1 cellular context compared by ENCODE assay signal in the genomic region with DNA sequence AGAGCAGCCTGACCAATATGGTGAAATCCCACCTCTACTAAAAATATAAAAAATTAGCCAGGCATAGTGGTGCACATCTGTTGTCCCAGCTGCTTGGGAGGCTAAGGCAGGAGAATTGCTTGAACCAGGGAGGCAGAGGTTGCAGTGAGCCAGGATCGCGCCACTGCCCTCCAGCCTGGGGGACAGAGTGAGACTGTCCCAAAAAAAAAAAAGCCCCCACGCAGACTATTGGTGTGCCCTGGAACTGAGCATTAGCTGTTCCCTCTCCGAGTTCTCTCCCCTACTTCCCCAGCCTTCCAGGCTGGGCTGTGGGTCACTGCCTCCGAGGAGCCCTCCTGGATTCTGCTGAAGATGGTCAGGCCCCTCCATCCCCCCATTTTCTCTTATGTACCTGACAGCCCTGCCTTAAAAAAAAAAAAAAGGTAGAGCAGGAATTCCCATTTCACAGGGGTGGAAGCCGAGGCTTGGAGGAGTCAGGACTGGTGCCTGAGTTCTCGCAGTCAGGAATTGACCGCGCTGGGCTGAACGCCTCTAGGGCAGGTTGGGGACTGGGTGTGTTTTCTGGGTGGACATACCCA.
TF ChIP-seq lines count a peak whose summit lies in the region.

No MANE protein-coding gene starts in this region.

TF ChIP-seq in HepG2, 621 proteins besides CTCF, POLR2A, EP300 and RAD21 (continued from another document and continues in another):
- TF ChIP-seq, protein P1, sequence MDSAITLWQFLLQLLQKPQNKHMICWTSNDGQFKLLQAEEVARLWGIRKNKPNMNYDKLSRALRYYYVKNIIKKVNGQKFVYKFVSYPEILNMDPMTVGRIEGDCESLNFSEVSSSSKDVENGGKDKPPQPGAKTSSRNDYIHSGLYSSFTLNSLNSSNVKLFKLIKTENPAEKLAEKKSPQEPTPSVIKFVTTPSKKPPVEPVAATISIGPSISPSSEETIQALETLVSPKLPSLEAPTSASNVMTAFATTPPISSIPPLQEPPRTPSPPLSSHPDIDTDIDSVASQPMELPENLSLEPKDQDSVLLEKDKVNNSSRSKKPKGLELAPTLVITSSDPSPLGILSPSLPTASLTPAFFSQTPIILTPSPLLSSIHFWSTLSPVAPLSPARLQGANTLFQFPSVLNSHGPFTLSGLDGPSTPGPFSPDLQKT (CRISPR knock-in tag; IDR thresholded peaks at IDR 0.05; ENCODE audit: borderline replicate concordance) = no peak
- TF ChIP-seq, protein P2, sequence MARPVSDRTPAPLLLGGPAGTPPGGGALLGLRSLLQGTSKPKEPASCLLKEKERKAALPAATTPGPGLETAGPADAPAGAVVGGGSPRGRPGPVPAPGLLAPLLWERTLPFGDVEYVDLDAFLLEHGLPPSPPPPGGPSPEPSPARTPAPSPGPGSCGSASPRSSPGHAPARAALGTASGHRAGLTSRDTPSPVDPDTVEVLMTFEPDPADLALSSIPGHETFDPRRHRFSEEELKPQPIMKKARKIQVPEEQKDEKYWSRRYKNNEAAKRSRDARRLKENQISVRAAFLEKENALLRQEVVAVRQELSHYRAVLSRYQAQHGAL (CRISPR knock-in tag; IDR thresholded peaks at IDR 0.05; ENCODE audit: not compliant biosample characterization) = no peak
- TF ChIP-seq, protein P3, sequence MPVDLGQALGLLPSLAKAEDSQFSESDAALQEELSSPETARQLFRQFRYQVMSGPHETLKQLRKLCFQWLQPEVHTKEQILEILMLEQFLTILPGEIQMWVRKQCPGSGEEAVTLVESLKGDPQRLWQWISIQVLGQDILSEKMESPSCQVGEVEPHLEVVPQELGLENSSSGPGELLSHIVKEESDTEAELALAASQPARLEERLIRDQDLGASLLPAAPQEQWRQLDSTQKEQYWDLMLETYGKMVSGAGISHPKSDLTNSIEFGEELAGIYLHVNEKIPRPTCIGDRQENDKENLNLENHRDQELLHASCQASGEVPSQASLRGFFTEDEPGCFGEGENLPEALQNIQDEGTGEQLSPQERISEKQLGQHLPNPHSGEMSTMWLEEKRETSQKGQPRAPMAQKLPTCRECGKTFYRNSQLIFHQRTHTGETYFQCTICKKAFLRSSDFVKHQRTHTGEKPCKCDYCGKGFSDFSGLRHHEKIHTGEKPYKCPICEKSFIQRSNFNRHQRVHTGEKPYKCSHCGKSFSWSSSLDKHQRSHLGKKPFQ (CRISPR knock-in tag; IDR thresholded peaks at IDR 0.05; ENCODE audit: insufficient replicate concordance) = no peak
- no peak for TF ChIP-seq ZSCAN20 (CRISPR knock-in tag; IDR thresholded peaks at IDR 0.05; ENCODE audit: borderline replicate concordance)
- TF ChIP-seq ZFAT (CRISPR knock-in tag; conservative IDR thresholded peaks at IDR 0.05) = no peak
- TF ChIP-seq, protein P4, sequence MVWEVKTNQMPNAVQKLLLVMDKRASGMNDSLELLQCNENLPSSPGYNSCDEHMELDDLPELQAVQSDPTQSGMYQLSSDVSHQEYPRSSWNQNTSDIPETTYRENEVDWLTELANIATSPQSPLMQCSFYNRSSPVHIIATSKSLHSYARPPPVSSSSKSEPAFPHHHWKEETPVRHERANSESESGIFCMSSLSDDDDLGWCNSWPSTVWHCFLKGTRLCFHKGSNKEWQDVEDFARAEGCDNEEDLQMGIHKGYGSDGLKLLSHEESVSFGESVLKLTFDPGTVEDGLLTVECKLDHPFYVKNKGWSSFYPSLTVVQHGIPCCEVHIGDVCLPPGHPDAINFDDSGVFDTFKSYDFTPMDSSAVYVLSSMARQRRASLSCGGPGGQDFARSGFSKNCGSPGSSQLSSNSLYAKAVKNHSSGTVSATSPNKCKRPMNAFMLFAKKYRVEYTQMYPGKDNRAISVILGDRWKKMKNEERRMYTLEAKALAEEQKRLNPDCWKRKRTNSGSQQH (CRISPR knock-in tag; IDR thresholded peaks at IDR 0.05; ENCODE audit: low read depth) = no peak
- TF ChIP-seq, protein P5, sequence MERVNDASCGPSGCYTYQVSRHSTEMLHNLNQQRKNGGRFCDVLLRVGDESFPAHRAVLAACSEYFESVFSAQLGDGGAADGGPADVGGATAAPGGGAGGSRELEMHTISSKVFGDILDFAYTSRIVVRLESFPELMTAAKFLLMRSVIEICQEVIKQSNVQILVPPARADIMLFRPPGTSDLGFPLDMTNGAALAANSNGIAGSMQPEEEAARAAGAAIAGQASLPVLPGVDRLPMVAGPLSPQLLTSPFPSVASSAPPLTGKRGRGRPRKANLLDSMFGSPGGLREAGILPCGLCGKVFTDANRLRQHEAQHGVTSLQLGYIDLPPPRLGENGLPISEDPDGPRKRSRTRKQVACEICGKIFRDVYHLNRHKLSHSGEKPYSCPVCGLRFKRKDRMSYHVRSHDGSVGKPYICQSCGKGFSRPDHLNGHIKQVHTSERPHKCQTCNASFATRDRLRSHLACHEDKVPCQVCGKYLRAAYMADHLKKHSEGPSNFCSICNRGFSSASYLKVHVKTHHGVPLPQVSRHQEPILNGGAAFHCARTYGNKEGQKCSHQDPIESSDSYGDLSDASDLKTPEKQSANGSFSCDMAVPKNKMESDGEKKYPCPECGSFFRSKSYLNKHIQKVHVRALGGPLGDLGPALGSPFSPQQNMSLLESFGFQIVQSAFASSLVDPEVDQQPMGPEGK (CRISPR knock-in tag; IDR thresholded peaks at IDR 0.05) = no peak
- no peak for TF ChIP-seq DPF2 (CRISPR knock-in tag; IDR thresholded peaks at IDR 0.05; ENCODE audit: borderline replicate concordance, low read depth)
- TF ChIP-seq, protein P6, sequence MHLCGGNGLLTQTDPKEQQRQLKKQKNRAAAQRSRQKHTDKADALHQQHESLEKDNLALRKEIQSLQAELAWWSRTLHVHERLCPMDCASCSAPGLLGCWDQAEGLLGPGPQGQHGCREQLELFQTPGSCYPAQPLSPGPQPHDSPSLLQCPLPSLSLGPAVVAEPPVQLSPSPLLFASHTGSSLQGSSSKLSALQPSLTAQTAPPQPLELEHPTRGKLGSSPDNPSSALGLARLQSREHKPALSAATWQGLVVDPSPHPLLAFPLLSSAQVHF (CRISPR knock-in tag; IDR thresholded peaks at IDR 0.05) = no peak
- no peak for TF ChIP-seq AKAP8 (CRISPR knock-in tag; IDR thresholded peaks at IDR 0.05)
- TF ChIP-seq, protein P7, sequence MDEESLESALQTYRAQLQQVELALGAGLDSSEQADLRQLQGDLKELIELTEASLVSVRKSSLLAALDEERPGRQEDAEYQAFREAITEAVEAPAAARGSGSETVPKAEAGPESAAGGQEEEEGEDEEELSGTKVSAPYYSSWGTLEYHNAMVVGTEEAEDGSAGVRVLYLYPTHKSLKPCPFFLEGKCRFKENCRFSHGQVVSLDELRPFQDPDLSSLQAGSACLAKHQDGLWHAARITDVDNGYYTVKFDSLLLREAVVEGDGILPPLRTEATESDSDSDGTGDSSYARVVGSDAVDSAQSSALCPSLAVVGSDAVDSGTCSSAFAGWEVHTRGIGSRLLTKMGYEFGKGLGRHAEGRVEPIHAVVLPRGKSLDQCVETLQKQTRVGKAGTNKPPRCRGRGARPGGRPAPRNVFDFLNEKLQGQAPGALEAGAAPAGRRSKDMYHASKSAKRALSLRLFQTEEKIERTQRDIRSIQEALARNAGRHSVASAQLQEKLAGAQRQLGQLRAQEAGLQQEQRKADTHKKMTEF (CRISPR knock-in tag; IDR thresholded peaks at IDR 0.05) = no peak
- TF ChIP-seq ZNF816 (CRISPR knock-in tag; IDR thresholded peaks at IDR 0.05; ENCODE audit: borderline replicate concordance) = no peak
- TF ChIP-seq, protein P8, sequence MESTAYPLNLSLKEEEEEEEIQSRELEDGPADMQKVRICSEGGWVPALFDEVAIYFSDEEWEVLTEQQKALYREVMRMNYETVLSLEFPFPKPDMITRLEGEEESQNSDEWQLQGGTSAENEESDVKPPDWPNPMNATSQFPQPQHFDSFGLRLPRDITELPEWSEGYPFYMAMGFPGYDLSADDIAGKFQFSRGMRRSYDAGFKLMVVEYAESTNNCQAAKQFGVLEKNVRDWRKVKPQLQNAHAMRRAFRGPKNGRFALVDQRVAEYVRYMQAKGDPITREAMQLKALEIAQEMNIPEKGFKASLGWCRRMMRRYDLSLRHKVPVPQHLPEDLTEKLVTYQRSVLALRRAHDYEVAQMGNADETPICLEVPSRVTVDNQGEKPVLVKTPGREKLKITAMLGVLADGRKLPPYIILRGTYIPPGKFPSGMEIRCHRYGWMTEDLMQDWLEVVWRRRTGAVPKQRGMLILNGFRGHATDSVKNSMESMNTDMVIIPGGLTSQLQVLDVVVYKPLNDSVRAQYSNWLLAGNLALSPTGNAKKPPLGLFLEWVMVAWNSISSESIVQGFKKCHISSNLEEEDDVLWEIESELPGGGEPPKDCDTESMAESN (CRISPR knock-in tag; conservative IDR thresholded peaks at IDR 0.05) = 0 out of 2 replicates have a peak, but pooled peaks have one; percentile 13
- TF ChIP-seq ARID2 (CRISPR knock-in tag; IDR thresholded peaks at IDR 0.05; ENCODE audit: borderline replicate concordance) = peak; percentile 50; the same call in 1 of the 2 replicates
- 0 out of 2 replicates have a peak, but pooled peaks have one; percentile 50 for TF ChIP-seq CHD4 (IDR thresholded peaks at IDR 0.05; ENCODE audit: borderline replicate concordance, low read length)
- TF ChIP-seq SMARCE1 (IDR thresholded peaks at IDR 0.05; ENCODE audit: borderline replicate concordance) = no peak
- TF ChIP-seq RCOR2 (CRISPR knock-in tag; IDR thresholded peaks at IDR 0.05) = peak; percentile 42; the same call in 1 of the 2 replicates
- TF ChIP-seq NFYC (CRISPR knock-in tag; IDR thresholded peaks at IDR 0.05) = no peak
- TF ChIP-seq KLF13 (CRISPR knock-in tag; IDR thresholded peaks at IDR 0.05) = no peak
- TF ChIP-seq ZFP36 (IDR thresholded peaks at IDR 0.05; ENCODE audit: borderline replicate concordance, low read depth, low read length, partially characterized antibody) = peak; percentile 52
- TF ChIP-seq, protein P9, sequence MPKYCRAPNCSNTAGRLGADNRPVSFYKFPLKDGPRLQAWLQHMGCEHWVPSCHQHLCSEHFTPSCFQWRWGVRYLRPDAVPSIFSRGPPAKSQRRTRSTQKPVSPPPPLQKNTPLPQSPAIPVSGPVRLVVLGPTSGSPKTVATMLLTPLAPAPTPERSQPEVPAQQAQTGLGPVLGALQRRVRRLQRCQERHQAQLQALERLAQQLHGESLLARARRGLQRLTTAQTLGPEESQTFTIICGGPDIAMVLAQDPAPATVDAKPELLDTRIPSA (CRISPR knock-in tag; IDR thresholded peaks at IDR 0.05; ENCODE audit: borderline replicate concordance) = no peak
- no peak for TF ChIP-seq FOXM1 (CRISPR knock-in tag; IDR thresholded peaks at IDR 0.05)
- TF ChIP-seq, protein P10, sequence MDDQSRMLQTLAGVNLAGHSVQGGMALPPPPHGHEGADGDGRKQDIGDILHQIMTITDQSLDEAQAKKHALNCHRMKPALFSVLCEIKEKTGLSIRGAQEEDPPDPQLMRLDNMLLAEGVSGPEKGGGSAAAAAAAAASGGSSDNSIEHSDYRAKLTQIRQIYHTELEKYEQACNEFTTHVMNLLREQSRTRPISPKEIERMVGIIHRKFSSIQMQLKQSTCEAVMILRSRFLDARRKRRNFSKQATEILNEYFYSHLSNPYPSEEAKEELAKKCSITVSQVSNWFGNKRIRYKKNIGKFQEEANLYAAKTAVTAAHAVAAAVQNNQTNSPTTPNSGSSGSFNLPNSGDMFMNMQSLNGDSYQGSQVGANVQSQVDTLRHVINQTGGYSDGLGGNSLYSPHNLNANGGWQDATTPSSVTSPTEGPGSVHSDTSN (CRISPR knock-in tag; IDR thresholded peaks at IDR 0.05; ENCODE audit: borderline replicate concordance) = no peak
- TF ChIP-seq SRY (CRISPR knock-in tag; IDR thresholded peaks at IDR 0.05) = no peak
- no peak for TF ChIP-seq MXI1 (IDR thresholded peaks at IDR 0.05; ENCODE audit: borderline replicate concordance, low read depth, low read length)
- TF ChIP-seq, protein P11, sequence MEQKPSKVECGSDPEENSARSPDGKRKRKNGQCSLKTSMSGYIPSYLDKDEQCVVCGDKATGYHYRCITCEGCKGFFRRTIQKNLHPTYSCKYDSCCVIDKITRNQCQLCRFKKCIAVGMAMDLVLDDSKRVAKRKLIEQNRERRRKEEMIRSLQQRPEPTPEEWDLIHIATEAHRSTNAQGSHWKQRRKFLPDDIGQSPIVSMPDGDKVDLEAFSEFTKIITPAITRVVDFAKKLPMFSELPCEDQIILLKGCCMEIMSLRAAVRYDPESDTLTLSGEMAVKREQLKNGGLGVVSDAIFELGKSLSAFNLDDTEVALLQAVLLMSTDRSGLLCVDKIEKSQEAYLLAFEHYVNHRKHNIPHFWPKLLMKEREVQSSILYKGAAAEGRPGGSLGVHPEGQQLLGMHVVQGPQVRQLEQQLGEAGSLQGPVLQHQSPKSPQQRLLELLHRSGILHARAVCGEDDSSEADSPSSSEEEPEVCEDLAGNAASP (CRISPR knock-in tag; IDR thresholded peaks at IDR 0.05; ENCODE audit: borderline replicate concordance) = no peak
- no peak for TF ChIP-seq FOXP1 (IDR thresholded peaks at IDR 0.05)
- TF ChIP-seq FOXP1 (CRISPR knock-in tag; IDR thresholded peaks at IDR 0.05) = no peak
- no peak for TF ChIP-seq SMAD3 (CRISPR knock-in tag; IDR thresholded peaks at IDR 0.05)
- no peak for TF ChIP-seq ZNF879 (CRISPR knock-in tag; IDR thresholded peaks at IDR 0.05)
- no peak for TF ChIP-seq SIX4 (CRISPR knock-in tag; IDR thresholded peaks at IDR 0.05)
- TF ChIP-seq, protein P12, sequence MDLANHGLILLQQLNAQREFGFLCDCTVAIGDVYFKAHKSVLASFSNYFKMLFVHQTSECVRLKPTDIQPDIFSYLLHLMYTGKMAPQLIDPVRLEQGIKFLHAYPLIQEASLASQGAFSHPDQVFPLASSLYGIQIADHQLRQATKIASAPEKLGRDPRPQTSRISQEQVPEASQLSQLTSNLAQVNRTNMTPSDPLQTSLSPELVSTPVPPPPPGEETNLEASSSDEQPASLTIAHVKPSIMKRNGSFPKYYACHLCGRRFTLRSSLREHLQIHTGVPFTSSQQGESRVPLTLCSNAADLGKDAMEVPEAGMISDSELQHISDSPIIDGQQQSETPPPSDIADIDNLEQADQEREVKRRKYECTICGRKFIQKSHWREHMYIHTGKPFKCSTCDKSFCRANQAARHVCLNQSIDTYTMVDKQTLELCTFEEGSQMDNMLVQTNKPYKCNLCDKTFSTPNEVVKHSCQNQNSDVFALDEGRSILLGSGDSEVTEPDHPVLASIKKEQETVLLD (CRISPR knock-in tag; IDR thresholded peaks at IDR 0.05; ENCODE audit: low read depth) = no peak
- TF ChIP-seq ZNF232 (CRISPR knock-in tag; IDR thresholded peaks at IDR 0.05; ENCODE audit: borderline replicate concordance) = no peak
- TF ChIP-seq ZNF205 (CRISPR knock-in tag; IDR thresholded peaks at IDR 0.05) = 0 out of 2 replicates have a peak, but pooled peaks have one; percentile 14
- TF ChIP-seq ZNF7 (CRISPR knock-in tag; IDR thresholded peaks at IDR 0.05) = no peak
